Comparison of ENCODE assay signal across 25 cellular contexts in the genomic region with DNA sequence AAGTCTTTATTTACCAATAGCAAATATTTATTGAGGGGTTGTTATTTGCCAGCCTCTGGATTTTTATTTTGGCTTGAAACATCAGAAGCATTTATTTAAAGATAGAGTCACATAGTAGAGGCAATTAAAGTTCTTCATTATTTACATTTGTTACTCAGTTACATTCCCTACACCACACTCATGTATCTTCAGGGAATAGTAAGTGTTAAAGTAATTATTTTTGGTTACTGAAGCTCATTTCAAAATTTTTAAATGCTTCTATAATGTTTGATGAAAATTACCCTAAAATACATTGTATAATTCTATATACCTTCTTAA.
"Had no signal": no experiment of that assay in that cellular context is flagged by ENCODE, and none has a peak within 500 bp of the region (broad histone marks: within the 10 kb centered on the region; RNA-seq: fewer than 3 reads in every experiment).

No MANE protein-coding gene starts in this region.

- ATAC-seq: left cardiac atrium; left ventricle myocardium superior; lower lobe of right lung; naive thymus-derived CD8-positive, alpha-beta T cell; pancreas; right cardiac atrium; stimulated activated memory B cell treated with anti-CD40 and anti-IgM and Interleukin-4, amounts not matched to agents 10 μg/mL and 1 μg/mL and 100 μg/mL, for 72 hours; stimulated activated naive CD8-positive, alpha-beta T cell treated with anti-CD3 and anti-CD28 coated beads, Interleukin-15, amount 100 ng/mL, for 72 hours had no signal

- H3K27me3 ChIP-seq: pancreas, sigmoid colon, spleen, tibial nerve, vagina had no signal

- H3K9me3 ChIP-seq: lower lobe of right lung, pancreas, prostate gland, sigmoid colon, spleen, tibial nerve, vagina had no signal

- FAIRE-seq: keratinocyte, pancreas, small intestine had no signal

- H3K4me1 ChIP-seq: lower lobe of right lung, prostate gland, sigmoid colon, spleen, tibial nerve, vagina had no signal

- H3K27ac ChIP-seq: lower lobe of right lung, pancreas, prostate gland, sigmoid colon, spleen, tibial nerve, vagina had no signal

- H3K4me3 ChIP-seq: lower lobe of right lung, pancreas, prostate gland, sigmoid colon, spleen, tibial nerve, vagina had no signal

- DNase-seq: hippocampal formation; kidney glomerular epithelial cell; left cardiac atrium; left ventricle myocardium superior; lower lobe of right lung; mammary epithelial cell; mesenchymal stem cell; naive thymus-derived CD8-positive, alpha-beta T cell; nucleus accumbens; pancreas; posterior cingulate gyrus; retina; right cardiac atrium; sigmoid colon; small intestine; spleen; stimulated activated CD4-positive, alpha-beta T cell treated with anti-CD3 and anti-CD28 coated beads, Interleukin-4, amount 100 ng/mL, for 24 hours; stimulated activated naive CD4-positive, alpha-beta T cell treated with Interleukin-2 at 50 U/mL for 16 hours; stimulated activated naive CD8-positive, alpha-beta T cell treated with anti-CD3 and anti-CD28 coated beads, Interleukin-15, amount 100 ng/mL, for 72 hours; substantia nigra had no signal

- H3K36me3 ChIP-seq: pancreas, prostate gland had no signal
